ENCODE assay signal across 8 cellular contexts in the genomic region with DNA sequence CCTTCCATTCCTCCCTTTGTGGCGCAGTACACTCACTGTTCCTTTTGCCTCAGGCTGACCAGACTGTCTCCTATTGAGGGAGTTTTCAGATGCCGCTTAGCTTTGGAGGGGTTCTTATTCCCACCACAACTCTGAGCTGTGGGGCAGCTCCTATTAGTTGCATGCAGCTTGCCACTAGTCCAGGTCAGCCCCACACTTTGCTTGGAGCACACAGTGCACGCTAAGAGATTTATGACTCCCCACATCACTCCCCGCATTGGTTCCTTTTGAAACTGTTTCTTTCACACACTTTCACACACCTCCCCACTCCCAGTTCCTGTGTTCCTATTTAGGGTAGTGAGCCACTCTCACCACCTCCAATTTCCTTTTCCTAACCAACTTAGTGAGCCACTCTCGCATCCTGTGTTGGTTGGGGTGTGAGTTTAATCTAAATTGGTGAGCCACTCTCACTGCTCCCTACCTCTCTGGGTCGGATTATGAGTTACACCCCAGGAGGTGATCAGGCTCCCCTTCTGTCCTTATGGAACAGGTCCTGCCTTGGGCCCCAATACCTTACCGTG. TPM values are rescaled to one million over a fixed set of nuclear protein-coding genes. Genes with fewer than 3 reads are reported as not detected.
DNase-seq lines count a peak whose midpoint lies in the region; ATAC-seq lines count a peak whose summit lies in the region.

No MANE protein-coding gene starts in this region.

- ATAC-seq in right cardiac atrium (peak; percentile 30 to 31), Right ventricle myocardium superior (ENCODE audit: poor library complexity) (no peak), HG03342 (IDR thresholded peaks at IDR 0.05; ENCODE audit: unreplicated experiment) (peak; percentile 35)
- peak; percentile 89 for ATAC-seq in stimulated activated naive CD8-positive, alpha-beta T cell treated with anti-CD3 and anti-CD28 coated beads, Interleukin-15, amount 100 ng/mL, for 72 hours

- peaks cover 2% of the 10 kb centered on the region for H3K36me3 Mint-ChIP-seq in activated T-helper 1 cell treated with anti-CD3 and anti-CD28 coated beads, Interleukin-12 subunit alpha, Interleukin-12 subunit beta, Interleukin-2, Interleukin-4 antibody, amounts not matched to agents 30 ng/mL and 10 ng/mL and 1 ng/mL, durations not matched to agents 14 hours and 24 hours and 36 hours (ENCODE audit: low read depth)

- peak overlapping the region; percentile 36 for H3K4me3 Mint-ChIP-seq in activated T-helper 1 cell treated with anti-CD3 and anti-CD28 coated beads, Interleukin-12 subunit alpha, Interleukin-12 subunit beta, Interleukin-2, Interleukin-4 antibody, amounts not matched to agents 30 ng/mL and 10 ng/mL and 1 ng/mL, durations not matched to agents 14 hours and 24 hours and 36 hours
- peak overlapping the region; percentile 62 to 84 for H3K4me3 Mint-ChIP-seq in stimulated activated naive CD8-positive, alpha-beta T cell treated with anti-CD3 and anti-CD28 coated beads, Interleukin-15, amount 100 ng/mL, for 72 hours

- H3K9me3 Mint-ChIP-seq in activated T-helper 1 cell treated with anti-CD3 and anti-CD28 coated beads, Interleukin-12 subunit alpha, Interleukin-12 subunit beta, Interleukin-2, Interleukin-4 antibody, amounts not matched to agents 30 ng/mL and 10 ng/mL and 1 ng/mL, durations not matched to agents 14 hours and 24 hours and 36 hours: peaks cover 35% of the 10 kb centered on the region
- peaks cover 11 to 15% of the 10 kb centered on the region in 2 donors for H3K9me3 Mint-ChIP-seq in stimulated activated naive CD8-positive, alpha-beta T cell treated with anti-CD3 and anti-CD28 coated beads, Interleukin-15, amount 100 ng/mL, for 72 hours

- intact Hi-C loops in right cardiac atrium (cut with DNase I) (no loop called here), Right ventricle myocardium superior (cut with DNase I) (no loop called here)
- intact Hi-C loops in activated T-helper 1 cell treated with anti-CD3 and anti-CD28 coated beads, Interleukin-12 subunit alpha, Interleukin-12 subunit beta, Interleukin-2, Interleukin-4 antibody, amounts not matched to agents 30 ng/mL and 10 ng/mL and 1 ng/mL, durations not matched to agents 14 hours and 24 hours and 36 hours (cut with micrococcal nuclease): loop anchor here (1.0 to 10.0 kb wide), 5 partner anchors 10 to 961 kb away; a partner anchor contains a TSS

- no peak overlapping the region for H3K27ac ChIP-seq in right cardiac atrium (ENCODE audit: low read length)

- H3K4me3 ChIP-seq in right cardiac atrium (ENCODE audit: low read length): no peak overlapping the region

- peaks cover 3% of the 10 kb centered on the region for H3K9me3 ChIP-seq in right cardiac atrium (ENCODE audit: control insufficient read depth, low read length)

- peaks cover 22% of the 10 kb centered on the region for H3K4me1 Mint-ChIP-seq in activated T-helper 1 cell treated with anti-CD3 and anti-CD28 coated beads, Interleukin-12 subunit alpha, Interleukin-12 subunit beta, Interleukin-2, Interleukin-4 antibody, amounts not matched to agents 30 ng/mL and 10 ng/mL and 1 ng/mL, durations not matched to agents 14 hours and 24 hours and 36 hours (ENCODE audit: low read depth)
- H3K4me1 Mint-ChIP-seq in stimulated activated naive CD8-positive, alpha-beta T cell treated with anti-CD3 and anti-CD28 coated beads, Interleukin-15, amount 100 ng/mL, for 72 hours: peaks cover 30% of the 10 kb centered on the region

- 69% methylated on average over 7 of the region's 7 CpGs for WGBS in right cardiac atrium

- H3K27me3 ChIP-seq in right cardiac atrium (ENCODE audit: control insufficient read depth, insufficient read depth): no peaks in the 10 kb centered on the region

- H3K27ac Mint-ChIP-seq in activated T-helper 1 cell treated with anti-CD3 and anti-CD28 coated beads, Interleukin-12 subunit alpha, Interleukin-12 subunit beta, Interleukin-2, Interleukin-4 antibody, amounts not matched to agents 30 ng/mL and 10 ng/mL and 1 ng/mL, durations not matched to agents 14 hours and 24 hours and 36 hours: peak overlapping the region; percentile 40
- peak overlapping the region in 1 of 2 donors; percentile 63 for H3K27ac Mint-ChIP-seq in stimulated activated naive CD8-positive, alpha-beta T cell treated with anti-CD3 and anti-CD28 coated beads, Interleukin-15, amount 100 ng/mL, for 72 hours

- H3K27me3 Mint-ChIP-seq in activated T-helper 1 cell treated with anti-CD3 and anti-CD28 coated beads, Interleukin-12 subunit alpha, Interleukin-12 subunit beta, Interleukin-2, Interleukin-4 antibody, amounts not matched to agents 30 ng/mL and 10 ng/mL and 1 ng/mL, durations not matched to agents 14 hours and 24 hours and 36 hours (ENCODE audit: insufficient read depth): peaks cover 16% of the 10 kb centered on the region
- peaks cover 9% of the 10 kb centered on the region for H3K27me3 Mint-ChIP-seq in stimulated activated naive CD8-positive, alpha-beta T cell treated with anti-CD3 and anti-CD28 coated beads, Interleukin-15, amount 100 ng/mL, for 72 hours

- DNase-seq in right cardiac atrium (no peak), Right ventricle myocardium superior (no peak), SIG-M5 (lab: John Stamatoyannopoulos, UW) (no peak), COR-L47 (lab: John Stamatoyannopoulos, UW) (no peak), NCI-H748 treated with DMSO at 0.1 percent for 48 hours (lab: John Stamatoyannopoulos, UW) (no peak)
- peak; percentile 6 for DNase-seq in activated T-helper 1 cell treated with anti-CD3 and anti-CD28 coated beads, Interleukin-12 subunit alpha, Interleukin-12 subunit beta, Interleukin-2, Interleukin-4 antibody, amounts not matched to agents 30 ng/mL and 10 ng/mL and 1 ng/mL, durations not matched to agents 14 hours and 24 hours and 36 hours (ENCODE audit: low spot score)
- peak in 1 of 2 donors; percentile 55 for DNase-seq in stimulated activated naive CD8-positive, alpha-beta T cell treated with anti-CD3 and anti-CD28 coated beads, Interleukin-15, amount 100 ng/mL, for 72 hours

- peaks cover 3% of the 10 kb centered on the region for H3K4me1 ChIP-seq in right cardiac atrium (ENCODE audit: control insufficient read depth, insufficient read depth, low read length)

RNA-seq across cellular contexts. Expression of a gene that starts 10.4 kb away (rescaled TPM):
- total RNA-seq in right cardiac atrium: 1 to 10 TPM; 1.7 to 2.6 (median 2.0) TPM
- polyA plus RNA-seq in right cardiac atrium: 1.2 TPM
- 1.4 TPM for total RNA-seq in Right ventricle myocardium superior
- total RNA-seq in activated T-helper 1 cell treated with anti-CD3 and anti-CD28 coated beads, Interleukin-12 subunit alpha, Interleukin-12 subunit beta, Interleukin-2, Interleukin-4 antibody, amounts not matched to agents 30 ng/mL and 10 ng/mL and 1 ng/mL, durations not matched to agents 14 hours and 24 hours and 36 hours: 5.7 and 6.6 TPM in 2 replicates

RNA-seq across cellular contexts. Expression of a gene that starts 21.4 kb away (rescaled TPM):
- total RNA-seq in right cardiac atrium (1 to 10 TPM; 1.9 to 2.9 (median 2.2) TPM), Right ventricle myocardium superior (2.0 TPM)
- polyA plus RNA-seq in right cardiac atrium: 0.93 TPM
- total RNA-seq in activated T-helper 1 cell treated with anti-CD3 and anti-CD28 coated beads, Interleukin-12 subunit alpha, Interleukin-12 subunit beta, Interleukin-2, Interleukin-4 antibody, amounts not matched to agents 30 ng/mL and 10 ng/mL and 1 ng/mL, durations not matched to agents 14 hours and 24 hours and 36 hours: 1.4 and 1.7 TPM in 2 replicates

RNA-seq across cellular contexts. Expression of a gene that starts 52.9 kb away (rescaled TPM):
- total RNA-seq in right cardiac atrium (10 to 100 TPM; 47.2 to 65.4 (median 54.4) TPM), Right ventricle myocardium superior (52.7 TPM)
- 86.3 TPM for polyA plus RNA-seq in right cardiac atrium
- total RNA-seq in activated T-helper 1 cell treated with anti-CD3 and anti-CD28 coated beads, Interleukin-12 subunit alpha, Interleukin-12 subunit beta, Interleukin-2, Interleukin-4 antibody, amounts not matched to agents 30 ng/mL and 10 ng/mL and 1 ng/mL, durations not matched to agents 14 hours and 24 hours and 36 hours: 13.2 and 13.7 TPM in 2 replicates
